25 cellular contexts compared by ENCODE assay signal in genomic region chr1:85449356-85449755, GRCh38. TPM values are rescaled to one million over a fixed set of nuclear protein-coding genes. Genes with fewer than 3 reads are reported as not detected.
DNase-seq lines count a peak whose midpoint lies in the region; ATAC-seq and TF ChIP-seq lines count a peak whose summit lies in the region.
"Had no signal": no experiment of that assay in that cellular context is flagged by ENCODE, and none has a peak within 500 bp of the region (broad histone marks: within the 10 kb centered on the region; RNA-seq: fewer than 3 reads in every experiment).

No MANE protein-coding gene starts in this region.

- H3K27ac Mint-ChIP-seq in activated naive CD4-positive, alpha-beta T cell treated with anti-CD3 and anti-CD28 coated beads, Interleukin-2, amount 10 ng/mL, durations not matched to agents 7 days and 5 days, result no peak overlapping the region
- H3K27ac Mint-ChIP-seq: activated CD4-positive, alpha-beta T cell treated with anti-CD3 and anti-CD28 coated beads for 36 hours; activated CD8-positive, alpha-beta memory T cell treated with anti-CD3 and anti-CD28 coated beads, Interleukin-2, amount 10 ng/mL, durations not matched to agents 7 days and 5 days; activated T-helper 2 cell treated with anti-CD3 and anti-CD28 coated beads, Interferon-gamma antibody, Interleukin-2, Interleukin-4, amounts not matched to agents 10 μg/mL and 5 μg/mL and 100 μg/mL, durations not matched to agents 14 hours and 24 hours and 36 hours; B cell; dendritic cell treated with granulocyte-macrophage colony-stimulating factor and Interleukin-4, amounts not matched to agents 40 ng/mL and 50 ng/mL, for 4 days; H9; mesothelial cell of epicardium; natural killer cell treated with Interleukin-12 subunit alpha and Interleukin-12 subunit beta and Interleukin-15 and Interleukin-18, amount 100 ng/mL, for 72 hours; stimulated activated naive CD8-positive, alpha-beta T cell treated with anti-CD3 and anti-CD28 coated beads, Interleukin-15, amount 100 ng/mL, for 72 hours had no signal

- no peaks in the 10 kb centered on the region for H3K9me3 Mint-ChIP-seq in activated naive CD4-positive, alpha-beta T cell treated with anti-CD3 and anti-CD28 coated beads, Interleukin-2, amount 10 ng/mL, durations not matched to agents 7 days and 5 days
- H3K9me3 Mint-ChIP-seq: activated T-helper 2 cell treated with anti-CD3 and anti-CD28 coated beads, Interferon-gamma antibody, Interleukin-2, Interleukin-4, amounts not matched to agents 10 μg/mL and 5 μg/mL and 100 μg/mL, durations not matched to agents 14 hours and 24 hours and 36 hours; H9; stimulated activated naive CD8-positive, alpha-beta T cell treated with anti-CD3 and anti-CD28 coated beads, Interleukin-15, amount 100 ng/mL, for 72 hours had no signal

- no peaks in the 10 kb centered on the region for H3K27me3 ChIP-seq in BE2C

- peak; percentile 53 for DNase-seq in BE2C
- peak; percentile 85 for DNase-seq in DMS 273 (lab: John Stamatoyannopoulos, UW; ENCODE audit: unreplicated experiment)
- peak; percentile 92 for DNase-seq in NCI-H510A treated with DMSO at 0.1 percent for 48 hours (lab: John Stamatoyannopoulos, UW)
- peak; percentile 64 for DNase-seq in cerebellar cortex (ENCODE audit: low spot score)
- DNase-seq in stimulated activated CD4-positive, alpha-beta T cell treated with anti-CD3 and anti-CD28 coated beads, Interleukin-4, amount 100 ng/mL, for 4 hours, result no peak
- DNase-seq in activated naive CD4-positive, alpha-beta T cell treated with anti-CD3 and anti-CD28 coated beads, Interleukin-2, amount 10 ng/mL, durations not matched to agents 7 days and 5 days, result no peak
- no peak for DNase-seq in activated CD8-positive, alpha-beta memory T cell treated with anti-CD3 and anti-CD28 coated beads, Interleukin-2, amount 50 U/mL, for 48 hours
- DNase-seq: activated CD4-positive, alpha-beta T cell treated with anti-CD3 and anti-CD28 coated beads for 36 hours; activated CD8-positive, alpha-beta memory T cell treated with anti-CD3 and anti-CD28 coated beads, Interleukin-2, amount 10 ng/mL, durations not matched to agents 7 days and 5 days; GF-D8; H9; kidney glomerular epithelial cell; stimulated activated CD4-positive, alpha-beta T cell treated with anti-CD3 and anti-CD28 coated beads, Interleukin-2, amount 100 ng/mL, for 48 hours; stimulated activated naive CD8-positive, alpha-beta T cell treated with anti-CD3 and anti-CD28 coated beads, Interleukin-15, amount 100 ng/mL, for 72 hours; SW 1271; trophoblast cell had no signal

- no peak for ATAC-seq in GM21723 (IDR thresholded peaks at IDR 0.05; ENCODE audit: unreplicated experiment)
- ATAC-seq: activated CD4-positive, alpha-beta T cell treated with anti-CD3 and anti-CD28 coated beads for 36 hours; activated CD8-positive, alpha-beta memory T cell treated with anti-CD3 and anti-CD28 coated beads, Interleukin-2, amount 10 ng/mL, durations not matched to agents 7 days and 5 days; GM12878; natural killer cell treated with Interleukin-12 subunit alpha and Interleukin-12 subunit beta and Interleukin-15 and Interleukin-18, amount 100 ng/mL, for 72 hours; stimulated activated naive CD8-positive, alpha-beta T cell treated with anti-CD3 and anti-CD28 coated beads, Interleukin-15, amount 100 ng/mL, for 72 hours had no signal

- CTCF ChIA-PET in activated naive CD4-positive, alpha-beta T cell treated with anti-CD3 and anti-CD28 coated beads, Interleukin-2, amount 10 ng/mL, durations not matched to agents 7 days and 5 days (lab: Charles Lee), result no interaction called here

- H3K4me3 Mint-ChIP-seq in activated naive CD4-positive, alpha-beta T cell treated with anti-CD3 and anti-CD28 coated beads, Interleukin-2, amount 10 ng/mL, durations not matched to agents 7 days and 5 days, result no peak overlapping the region
- H3K4me3 Mint-ChIP-seq: activated CD4-positive, alpha-beta T cell treated with anti-CD3 and anti-CD28 coated beads for 36 hours; activated CD8-positive, alpha-beta memory T cell treated with anti-CD3 and anti-CD28 coated beads, Interleukin-2, amount 10 ng/mL, durations not matched to agents 7 days and 5 days; B cell; dendritic cell treated with granulocyte-macrophage colony-stimulating factor and Interleukin-4, amounts not matched to agents 40 ng/mL and 50 ng/mL, for 4 days; H9; mesothelial cell of epicardium; natural killer cell treated with Interleukin-12 subunit alpha and Interleukin-12 subunit beta and Interleukin-15 and Interleukin-18, amount 100 ng/mL, for 72 hours; stimulated activated naive CD8-positive, alpha-beta T cell treated with anti-CD3 and anti-CD28 coated beads, Interleukin-15, amount 100 ng/mL, for 72 hours had no signal

- no peaks in the 10 kb centered on the region for H3K9me3 ChIP-seq in BE2C
- H3K9me3 ChIP-seq: prostate gland had no signal

- H3K27me3 Mint-ChIP-seq in activated naive CD4-positive, alpha-beta T cell treated with anti-CD3 and anti-CD28 coated beads, Interleukin-2, amount 10 ng/mL, durations not matched to agents 7 days and 5 days, result no peaks in the 10 kb centered on the region
- H3K27me3 Mint-ChIP-seq: activated CD8-positive, alpha-beta memory T cell treated with anti-CD3 and anti-CD28 coated beads, Interleukin-2, amount 10 ng/mL, durations not matched to agents 7 days and 5 days; B cell; dendritic cell treated with granulocyte-macrophage colony-stimulating factor and Interleukin-4, amounts not matched to agents 40 ng/mL and 50 ng/mL, for 4 days had no signal

- H3K36me3 Mint-ChIP-seq in activated naive CD4-positive, alpha-beta T cell treated with anti-CD3 and anti-CD28 coated beads, Interleukin-2, amount 10 ng/mL, durations not matched to agents 7 days and 5 days, result no peaks in the 10 kb centered on the region
- H3K36me3 Mint-ChIP-seq: activated CD8-positive, alpha-beta memory T cell treated with anti-CD3 and anti-CD28 coated beads, Interleukin-2, amount 10 ng/mL, durations not matched to agents 7 days and 5 days; mesothelial cell of epicardium; natural killer cell treated with Interleukin-12 subunit alpha and Interleukin-12 subunit beta and Interleukin-15 and Interleukin-18, amount 100 ng/mL, for 72 hours had no signal

- H3K4me3 ChIP-seq in BE2C (ENCODE audit: low read depth, low read length), result no peak overlapping the region
- H3K4me3 ChIP-seq: GM12878, prostate gland, skin epidermis had no signal

- H3K4me1 Mint-ChIP-seq in activated naive CD4-positive, alpha-beta T cell treated with anti-CD3 and anti-CD28 coated beads, Interleukin-2, amount 10 ng/mL, durations not matched to agents 7 days and 5 days, result no peaks in the 10 kb centered on the region
- H3K4me1 Mint-ChIP-seq: activated CD4-positive, alpha-beta T cell treated with anti-CD3 and anti-CD28 coated beads for 36 hours; activated CD8-positive, alpha-beta memory T cell treated with anti-CD3 and anti-CD28 coated beads, Interleukin-2, amount 10 ng/mL, durations not matched to agents 7 days and 5 days; B cell; mesothelial cell of epicardium; stimulated activated naive CD8-positive, alpha-beta T cell treated with anti-CD3 and anti-CD28 coated beads, Interleukin-15, amount 100 ng/mL, for 72 hours had no signal

- 0 out of 2 replicates have a peak, but pooled peaks cover 3% of the 10 kb centered on the region for H3K4me1 ChIP-seq in BE2C
- H3K4me1 ChIP-seq: prostate gland had no signal

- TF ChIP-seq CTCF in BE2C (IDR thresholded peaks at IDR 0.05; ENCODE audit: low read depth, low read length), result no peak

- no peaks in the 10 kb centered on the region for H3K36me3 ChIP-seq in BE2C
- H3K36me3 ChIP-seq: prostate gland had no signal

RNA-seq across cellular contexts. Expression of gene DDAH1, which starts 15.6 kb away (rescaled TPM):
- polyA plus RNA-seq in BE2C (2012; ENCODE audit: insufficient read depth, insufficient read length, low read depth), result 14.5 TPM

Comparison
In these comparisons a context has a peak if more than half of its experiments do, and no peak if none do; other contexts are left out.
1. DNase-seq: peak in BE2C (single experiment), DMS 273 (single experiment), NCI-H510A treated with DMSO at 0.1 percent for 48 hours (single experiment) and cerebellar cortex (single experiment); none in stimulated activated CD4-positive, alpha-beta T cell treated with anti-CD3 and anti-CD28 coated beads, Interleukin-4, amount 100 ng/mL, for 4 hours (0 of 2), activated naive CD4-positive, alpha-beta T cell treated with anti-CD3 and anti-CD28 coated beads, Interleukin-2, amount 10 ng/mL, durations not matched to agents 7 days and 5 days (single experiment) and activated CD8-positive, alpha-beta memory T cell treated with anti-CD3 and anti-CD28 coated beads, Interleukin-2, amount 50 U/mL, for 48 hours (single experiment).